In genomic region chr5:158494541-158494940, GRCh38 we compare ENCODE assay signal across 11 cellular contexts.
"Had no signal": no experiment of that assay in that cellular context is flagged by ENCODE, and none has a peak within 500 bp of the region (broad histone marks: within the 10 kb centered on the region; RNA-seq: fewer than 3 reads in every experiment).

No MANE protein-coding gene starts in this region.

- H3K4me1 ChIP-seq: HAP-1 had no signal

- H3K36me3 ChIP-seq: HAP-1 had no signal

- FAIRE-seq: H1, H54 had no signal

- H3K9ac ChIP-seq: GM23248 had no signal

- ATAC-seq: GM23338, HCT116 had no signal

- H3K9me3 ChIP-seq: HAP-1 had no signal

- H3K4me2 ChIP-seq: GM23338 had no signal

- H3K4me3 ChIP-seq: GM23248, GM23338, HAP-1 had no signal

- H3K27ac ChIP-seq: GM23248 had no signal

- H2AFZ ChIP-seq: GM23248 had no signal

- DNase-seq: GM23248, GOT3, H7, H9, HCEC 1CT, HFFc6 had no signal
